In genomic region chr4:123444298-123444731, GRCh38 we compare ENCODE assay signal across 8 cellular contexts. TPM values are rescaled to one million over a fixed set of nuclear protein-coding genes. Genes with fewer than 3 reads are reported as not detected.
DNase-seq lines count a peak whose midpoint lies in the region; ATAC-seq and TF ChIP-seq lines count a peak whose summit lies in the region.

No MANE protein-coding gene starts in this region.

- H3K9me2 ChIP-seq in GM23248 (ENCODE audit: insufficient read depth): no peaks in the 10 kb centered on the region

- dilution Hi-C loops in IMR-90 (cut with HindIII; ENCODE audit: low sequenced_read_pairs, unreplicated experiment): no loop called here

- H2AFZ ChIP-seq in IMR-90 (replicated peaks; ENCODE audit: low read length, poor library complexity) (peak overlapping the region; percentile 86), GM23248 (no peak overlapping the region)

- peaks cover 4% of the 10 kb centered on the region for H3K4me1 ChIP-seq in IMR-90 (ENCODE audit: control insufficient read depth, insufficient read depth, low read length)
- H3K4me1 ChIP-seq in heart right ventricle: peaks cover 0 to 23% (median 14%) of the 10 kb centered on the region in 9 donors
- no peaks in the 10 kb centered on the region for H3K4me1 ChIP-seq in GM23248 (ENCODE audit: insufficient read depth)

- H4K91ac ChIP-seq in IMR-90 (ENCODE audit: insufficient read depth, low read depth, low read length): no peak overlapping the region

- no peak for TF ChIP-seq POLR2A in IMR-90 (IDR thresholded peaks at IDR 0.05; ENCODE audit: low read depth, low read length)

- H4K8ac ChIP-seq in IMR-90 (ENCODE audit: low read depth in 2 of 2, low read length in 2 of 2): peak overlapping the region; percentile 30 to 59; a peak in 3 of 4 replicates

- H3F3A ChIP-seq in GM23248 (ENCODE audit: insufficient read depth): no peaks in the 10 kb centered on the region

- POLR2A ChIA-PET in IMR-90 (lab: Charles Lee; ENCODE audit: unreplicated experiment): interaction anchor here (0.6 kb wide), 1 partner anchor 198 kb away, joined by 3 read pairs; no protein-coding TSS in a partner anchor

- in situ Hi-C loops in IMR-90 (cut with MboI; ENCODE audit: low sequenced_read_pairs) (no loop called here), GM23248 (cut with MboI) (no loop called here)

- TF ChIP-seq RAD21 in IMR-90 (IDR thresholded peaks at IDR 0.05; ENCODE audit: low read length): no peak

- H2BK5ac ChIP-seq in IMR-90 (ENCODE audit: low read depth, low read length, poor library complexity, severe bottlenecking): no peak overlapping the region

- no peak overlapping the region for H3K9ac ChIP-seq in IMR-90 (ENCODE audit: low read depth, low read length)
- no peak overlapping the region for H3K9ac ChIP-seq in GM23248

- ATAC-seq in GM21619 (IDR thresholded peaks at IDR 0.05; ENCODE audit: unreplicated experiment): peak; percentile 88
- peak; percentile 92 for ATAC-seq in IMR-90 (ENCODE audit: low read depth)
- ATAC-seq in heart right ventricle: peak; percentile 59 to 91 (median 87)

- H3K4me3 ChIP-seq in GM12864 (ENCODE audit: low read depth, low read length) (no peak overlapping the region), IMR-90 (ENCODE audit: insufficient read depth, low read depth, low read length) (no peak overlapping the region), heart right ventricle (peak overlapping the region in 4 of 10 donors; percentile 1 to 26 (median 12)), GM23248 (no peak overlapping the region)

- no peaks in the 10 kb centered on the region for H4K20me1 ChIP-seq in IMR-90 (ENCODE audit: insufficient read depth, low read length)
- H4K20me1 ChIP-seq in GM23248 (ENCODE audit: insufficient read depth): no peaks in the 10 kb centered on the region

- H3K23ac ChIP-seq in IMR-90 (ENCODE audit: low read depth, low read length): no peak overlapping the region

- CTCF ChIA-PET in IMR-90 (lab: Yijun Ruan, JAX): no interaction called here

- no peak overlapping the region for H3K56ac ChIP-seq in IMR-90 (ENCODE audit: extremely low read depth, insufficient read depth, low read length)

- DNase-seq in GM12864 (ENCODE audit: low read depth): peak; percentile 46
- DNase-seq in IMR-90: peak; percentile 56
- DNase-seq in activated CD4-positive, alpha-beta T cell treated with anti-CD3 and anti-CD28 coated beads, Interleukin-2, amount 50 U/mL, for 48 hours: peak; percentile 23 to 33
- peak; percentile 30 to 50 for DNase-seq in heart right ventricle
- peak; percentile 75 for DNase-seq in retina
- no peak for DNase-seq in GM23248
- no peak for DNase-seq in D341Med (ENCODE audit: low spot score)

- no peaks in the 10 kb centered on the region for H3K79me1 ChIP-seq in IMR-90 (ENCODE audit: low read depth in 1 of 2, low read length in 2 of 2)

- H3K27ac ChIP-seq in IMR-90 (ENCODE audit: insufficient read depth, low read length) (peak overlapping the region; percentile 31; the same call in 1 of the 2 replicates), heart right ventricle (peak overlapping the region in 8 of 10 donors; percentile 38 to 83 (median 58)), GM23248 (no peak overlapping the region)

- H3K9me3 ChIP-seq in IMR-90 (ENCODE audit: control insufficient read depth, insufficient read depth, low read length): no peaks in the 10 kb centered on the region
- H3K9me3 ChIP-seq in heart right ventricle: no peaks in the 10 kb centered on the region
- no peaks in the 10 kb centered on the region for H3K9me3 ChIP-seq in GM23248 (ENCODE audit: low read depth)

- H3K79me2 ChIP-seq in GM23248 (ENCODE audit: insufficient read depth): no peaks in the 10 kb centered on the region

- peak overlapping the region; percentile 74 for H3K14ac ChIP-seq in IMR-90 (replicated peaks; ENCODE audit: low read depth, low read length)

- H3K27me3 ChIP-seq in IMR-90 (ENCODE audit: control insufficient read depth, insufficient read depth, low read length) (no peaks in the 10 kb centered on the region), heart right ventricle (no peaks in the 10 kb centered on the region), GM23248 (replicated peaks; ENCODE audit: insufficient read depth) (no peaks in the 10 kb centered on the region)

- no peak overlapping the region; the same call in 2 of the 3 replicates for H2BK15ac ChIP-seq in IMR-90 (ENCODE audit: low read depth, low read length)

- peak overlapping the region; percentile 59 for H3K4me2 ChIP-seq in IMR-90 (ENCODE audit: low read depth, low read length)
- H3K4me2 ChIP-seq in GM23248 (ENCODE audit: unreplicated experiment): no peak overlapping the region

- H4K5ac ChIP-seq in IMR-90 (ENCODE audit: low read depth, low read length): peak overlapping the region; percentile 9; the same call in 1 of the 2 replicates

- H3K36me3 ChIP-seq in IMR-90 (ENCODE audit: control insufficient read depth, insufficient read depth, low read length) (no peaks in the 10 kb centered on the region), heart right ventricle (no peaks in the 10 kb centered on the region), GM23248 (ENCODE audit: low read depth) (no peaks in the 10 kb centered on the region)

- no TSS peak for BruUV-seq in IMR-90 (replicated peaks; lab: Mats Ljungman, UMichigan)

- no peak overlapping the region for H2AK5ac ChIP-seq in IMR-90 (ENCODE audit: low read depth, low read length)

- H3K18ac ChIP-seq in IMR-90 (ENCODE audit: low read depth, low read length): peak overlapping the region; percentile 27

- H3K4ac ChIP-seq in IMR-90 (ENCODE audit: low read depth, low read length): peak overlapping the region; percentile 62; the same call in 1 of the 2 replicates

- no peak for TF ChIP-seq CTCF in GM12864 (IDR thresholded peaks at IDR 0.05; ENCODE audit: low read depth, low read length, missing control alignments)
- TF ChIP-seq CTCF in IMR-90 (conservative IDR thresholded peaks at IDR 0.05; ENCODE audit: low read depth, low read length): no peak
- no peak for TF ChIP-seq CTCF in heart right ventricle (IDR thresholded peaks at IDR 0.05)

- no peak overlapping the region for H2AK9ac ChIP-seq in IMR-90 (replicated peaks; ENCODE audit: low read depth, low read length, poor library complexity)

- 0 out of 2 replicates have a peak, but pooled peaks cover 3% of the 10 kb centered on the region for H3K9me1 ChIP-seq in IMR-90 (ENCODE audit: insufficient read depth, low read length)

- intact Hi-C loops in IMR-90 (cut with micrococcal nuclease): no loop called here
- intact Hi-C loops in heart right ventricle (cut with DNase I): no loop called here

- WGBS in IMR-90 (ENCODE audit: extremely low coverage in 2 of 2, insufficient read length in 1 of 2), 2 experiments: 13% methylated on average over 4 of the region's 9 CpGs; no CpG with 5 or more reads in 1 of the 2 experiments
- WGBS in heart right ventricle, 2 donors: 21 to 28% methylated on average over 9 of the region's 9 CpGs
- WGBS in GM23248 (ENCODE audit: low coverage in 1 of 2, low lambda C conversion rate in 2 of 2, missing lambda C conversion rate in 2 of 2), 2 experiments: 75 to 78% methylated on average over 9 of the region's 9 CpGs

- H2BK120ac ChIP-seq in IMR-90 (ENCODE audit: low read depth, low read length): peak overlapping the region; percentile 69

- peak overlapping the region; percentile 41; the same call in 1 of the 2 replicates for H2BK20ac ChIP-seq in IMR-90 (ENCODE audit: low read depth, low read length)

TF ChIP-seq in IMR-90, 13 proteins besides CTCF, POLR2A, EP300 and RAD21:
- TF ChIP-seq MAFK (IDR thresholded peaks at IDR 0.05; ENCODE audit: low read depth, low read length): no peak
- TF ChIP-seq NFE2L2 (IDR thresholded peaks at IDR 0.05; ENCODE audit: low read depth, low read length): no peak
- TF ChIP-seq ELK1 (IDR thresholded peaks at IDR 0.05; ENCODE audit: borderline replicate concordance, low read depth, low read length): no peak
- no peak for TF ChIP-seq RCOR1 (IDR thresholded peaks at IDR 0.05; ENCODE audit: insufficient replicate concordance, low read length)
- no peak for TF ChIP-seq MXI1 (IDR thresholded peaks at IDR 0.05; ENCODE audit: borderline replicate concordance, low read depth, low read length)
- TF ChIP-seq CEBPB (IDR thresholded peaks at IDR 0.05; ENCODE audit: low read depth, low read length): no peak
- TF ChIP-seq USF2 (IDR thresholded peaks at IDR 0.05; ENCODE audit: low read depth, low read length): no peak
- no peak for TF ChIP-seq FOS (IDR thresholded peaks at IDR 0.05; ENCODE audit: low read depth, low read length)
- TF ChIP-seq BHLHE40 (IDR thresholded peaks at IDR 0.05; ENCODE audit: low read depth, low read length): no peak
- TF ChIP-seq SMC3 (IDR thresholded peaks at IDR 0.05; ENCODE audit: low read depth, low read length): no peak
- TF ChIP-seq CHD1 (IDR thresholded peaks at IDR 0.05; ENCODE audit: low read depth, low read length): no peak
- no peak for TF ChIP-seq RFX5 (IDR thresholded peaks at IDR 0.05; ENCODE audit: low read depth, low read length)

RNA-seq across cellular contexts. Expression of gene SPRY1, which starts 47.7 kb away (rescaled TPM):
- total RNA-seq in IMR-90 (2012; rRNA removed) (1.4 and 1.9 TPM in 2 replicates), heart right ventricle (10 to 100 TPM; 21.6 to 61.7 (median 37.4) TPM)
- polyA plus RNA-seq in IMR-90 (2012; rRNA removed) (2.2 and 2.6 TPM in 2 replicates), heart right ventricle (10 to 100 TPM; 30.2 to 42.2 TPM), GM23248 (2016; fragmentation: Nextera tagmentation; extraction: Ambion mirVana) (3.6 and 3.9 TPM in 2 replicates)
- polyA plus RNA-seq in IMR-90 (2012; cell fraction: cytosol; rRNA removed): 2.7 and 2.9 TPM in 2 replicates
- polyA plus RNA-seq in IMR-90 (2012; cell fraction: nucleus; rRNA removed; ENCODE audit: low replicate concordance): 1.8 and 3.7 TPM in 2 replicates
- 1.3 and 6.4 TPM in 2 replicates for total RNA-seq in GM23248 (2014; rRNA removed; shearing (Covaris generic))

Comparison
In these comparisons a context has a peak if more than half of its experiments do, and no peak if none do; other contexts are left out.
1. DNase-seq: peak in GM12864 (single experiment), IMR-90 (single experiment), activated CD4-positive, alpha-beta T cell treated with anti-CD3 and anti-CD28 coated beads, Interleukin-2, amount 50 U/mL, for 48 hours (2 of 2), heart right ventricle (2 of 2) and retina (single experiment); none in GM23248 (single experiment) and D341Med (single experiment).
2. Peak in every context shown above with its lines, with median percentiles within 50 percentile points of each other: ATAC-seq.